22 cellular contexts compared by ENCODE assay signal in the genomic region with DNA sequence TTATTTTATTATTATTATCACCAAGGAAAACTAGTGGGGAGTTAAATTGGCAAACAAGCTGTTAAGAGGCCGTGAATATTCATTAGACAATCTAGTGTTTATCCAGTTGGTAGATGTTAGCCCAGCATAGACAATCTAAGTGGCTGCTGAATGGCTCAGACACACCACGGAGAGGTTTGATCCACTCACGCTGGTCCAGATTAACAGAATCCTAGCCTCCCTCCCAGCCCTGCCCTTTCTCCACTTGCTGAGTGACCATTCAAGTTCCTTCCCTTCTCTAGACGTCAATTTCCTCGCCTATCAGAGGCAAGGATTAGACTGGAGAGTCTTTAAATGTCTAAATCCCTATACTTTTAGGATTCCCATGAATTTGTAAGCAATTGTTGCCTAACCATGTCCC.
DNase-seq lines count a peak whose midpoint lies in the region; FAIRE-seq and TF ChIP-seq lines count a peak whose summit lies in the region.
"Had no signal": no experiment of that assay in that cellular context is flagged by ENCODE, and none has a peak within 500 bp of the region (broad histone marks: within the 10 kb centered on the region; RNA-seq: fewer than 3 reads in every experiment).

No MANE protein-coding gene starts in this region.

- H2AK5ac ChIP-seq in H1 (ENCODE audit: low read depth, low read length), result no peak overlapping the region

- H3K23me2 ChIP-seq in H1 (ENCODE audit: low read depth, low read length), result no peaks in the 10 kb centered on the region

- H3K36me3 ChIP-seq in BLaER1 (no peaks in the 10 kb centered on the region), MM.1S (replicated peaks; ENCODE audit: insufficient read depth, low read length) (no peaks in the 10 kb centered on the region), H1 (ENCODE audit: control insufficient read depth in 2 of 4, insufficient read depth in 4 of 4, low read length in 3 of 4) (no peaks in the 10 kb centered on the region)

- H3K9ac ChIP-seq in BLaER1, result no peak overlapping the region
- no peak overlapping the region for H3K9ac ChIP-seq in MM.1S (ENCODE audit: low read length)
- H3K9ac ChIP-seq in H1 (replicated peaks in 1 of 4; ENCODE audit: extremely low read depth in 1 of 4, low read depth in 3 of 4, low read length in 3 of 4), result no peak overlapping the region

- H2AFZ ChIP-seq in MM.1S (ENCODE audit: low read length), result no peak overlapping the region
- no peak overlapping the region for H2AFZ ChIP-seq in H1 (ENCODE audit: low read length)

- H3K4me1 ChIP-seq in BLaER1 (peaks cover 99% of the 10 kb centered on the region), MM.1S (ENCODE audit: low read length) (peaks cover 4% of the 10 kb centered on the region; the same call in 1 of the 2 replicates), H1 (replicated peaks in 1 of 4; ENCODE audit: control insufficient read depth in 3 of 4, insufficient read depth in 4 of 4, low read length in 3 of 4) (no peaks in the 10 kb centered on the region; a peak in 1 of 7 replicates)
- H3K4me1 ChIP-seq: A549, Caco-2 had no signal

- H2BK15ac ChIP-seq in H1 (ENCODE audit: low read length), result 0 out of 2 replicates have a peak overlapping the region, but pooled peaks have one; percentile 53

- WGBS in H1 (ENCODE audit: extremely low coverage in 1 of 2, insufficient coverage in 1 of 2, insufficient read length in 1 of 2, insufficient replicate concordance in 2 of 2, low coverage in 1 of 2, low lambda C conversion rate in 2 of 2, missing lambda C conversion rate in 1 of 2), 2 experiments, result 86% methylated on average over 5 of the region's 5 CpGs; no CpG with 5 or more reads in 1 of the 2 experiments

- no peak for TF ChIP-seq EP300 in H1 (IDR thresholded peaks at IDR 0.05; ENCODE audit: borderline replicate concordance in 1 of 2, low read depth in 2 of 2, low read length in 2 of 2)

- no peak overlapping the region for H3K4me3 ChIP-seq in BLaER1
- H3K4me3 ChIP-seq in MM.1S (ENCODE audit: low read length), result no peak overlapping the region
- no peak overlapping the region for H3K4me3 ChIP-seq in H1 (ENCODE audit: extremely low read depth in 1 of 4, insufficient read depth in 2 of 4, low read depth in 3 of 4, low read length in 4 of 4)
- H3K4me3 ChIP-seq: A549 had no signal

- H3K79me2 ChIP-seq in MM.1S (ENCODE audit: low read length) (no peaks in the 10 kb centered on the region), H1 (ENCODE audit: control insufficient read depth in 1 of 2, insufficient read depth in 2 of 2, low read length in 2 of 2) (no peaks in the 10 kb centered on the region)

- H3K9me3 ChIP-seq in BLaER1 (no peaks in the 10 kb centered on the region), MM.1S (replicated peaks; ENCODE audit: insufficient read depth, low read length) (no peaks in the 10 kb centered on the region), H1 (ENCODE audit: insufficient read depth in 2 of 2, low read depth in 1 of 2, low read length in 1 of 2) (no peaks in the 10 kb centered on the region)
- H3K9me3 ChIP-seq: A549, Caco-2 had no signal

- TF ChIP-seq RAD21 in H1 (IDR thresholded peaks at IDR 0.05 in 1 of 2, conservative IDR thresholded peaks at IDR 0.05 in 1 of 2; ENCODE audit: low read depth in 2 of 2, low read length in 2 of 2), result no peak

- H3K9me2 ChIP-seq in MM.1S (replicated peaks; ENCODE audit: insufficient read depth, low read length), result no peaks in the 10 kb centered on the region

- H3K4me3 Mint-ChIP-seq in progenitor cell of endocrine pancreas (ENCODE audit: low read depth), result no peak overlapping the region
- H3K4me3 Mint-ChIP-seq: B cell; CD4-positive, alpha-beta T cell; CD8-positive, alpha-beta T cell had no signal

- no peak overlapping the region for H3K56ac ChIP-seq in H1 (replicated peaks; ENCODE audit: insufficient read length, low read depth, low read length)

- POLR2A ChIA-PET in H1 (lab: Charles Lee; ENCODE audit: partially characterized antibody), result no interaction called here

- H3K14ac ChIP-seq in H1 (ENCODE audit: insufficient read length), result no peak overlapping the region

- H3K27me3 ChIP-seq in BLaER1 (no peaks in the 10 kb centered on the region), MM.1S (replicated peaks; ENCODE audit: insufficient read depth, low read length) (no peaks in the 10 kb centered on the region), H1 (replicated peaks in 1 of 4; ENCODE audit: control insufficient read depth in 3 of 4, extremely low read depth in 1 of 4, insufficient read depth in 3 of 4, low read length in 3 of 4) (no peaks in the 10 kb centered on the region)

- no peak for TF ChIP-seq POLR2A in H1 (IDR thresholded peaks at IDR 0.05; ENCODE audit: control extremely low read depth in 1 of 2, low read depth in 2 of 2, low read length in 2 of 2)

- no peaks in the 10 kb centered on the region for H3K79me1 ChIP-seq in H1 (ENCODE audit: low read depth, low read length)

- peaks cover 5% of the 10 kb centered on the region for H3K4me1 Mint-ChIP-seq in progenitor cell of endocrine pancreas (ENCODE audit: low read depth)

- no peak overlapping the region for H2BK5ac ChIP-seq in H1 (ENCODE audit: low read depth, low read length)

- H2BK12ac ChIP-seq in H1 (ENCODE audit: low read depth, low read length), result no peak overlapping the region

- no peaks in the 10 kb centered on the region for H3K36me3 Mint-ChIP-seq in progenitor cell of endocrine pancreas (ENCODE audit: insufficient read depth)
- H3K36me3 Mint-ChIP-seq: CD8-positive, alpha-beta T cell had no signal

- no peak overlapping the region for H4K91ac ChIP-seq in H1 (replicated peaks; ENCODE audit: insufficient read length, low read length)

- no peak overlapping the region for H3K4ac ChIP-seq in H1 (replicated peaks; ENCODE audit: insufficient read length, low read depth, low read length)

- no peaks in the 10 kb centered on the region for H3F3A ChIP-seq in MM.1S (ENCODE audit: insufficient read depth, low read length)

- no peak overlapping the region for H4K8ac ChIP-seq in H1 (ENCODE audit: extremely low read depth, insufficient read depth, low read length)

- TF ChIP-seq CTCF in MM.1S (IDR thresholded peaks at IDR 0.05; ENCODE audit: low read length) (no peak), H1 (IDR thresholded peaks at IDR 0.05; ENCODE audit: control extremely low read depth in 1 of 3, insufficient read depth in 1 of 3, low read depth in 1 of 3, low read length in 3 of 3) (no peak), progenitor cell of endocrine pancreas (IDR thresholded peaks at IDR 0.05; ENCODE audit: unreplicated experiment) (no peak)

- no peaks in the 10 kb centered on the region for H3K9me3 Mint-ChIP-seq in progenitor cell of endocrine pancreas (ENCODE audit: low read depth)
- H3K9me3 Mint-ChIP-seq: CD4-positive, alpha-beta T cell; CD8-positive, alpha-beta T cell had no signal

- no peak overlapping the region for H2BK20ac ChIP-seq in H1 (ENCODE audit: low read length)

- H3K18ac ChIP-seq in H1 (ENCODE audit: extremely low read depth, low read length), result no peak overlapping the region

- no peak overlapping the region for H4K5ac ChIP-seq in H1 (ENCODE audit: insufficient read length, low read depth, low read length)

- CTCF ChIA-PET in H1 (lab: Charles Lee; ENCODE audit: partially characterized antibody), result interaction anchor here (0.9 kb wide), 1 partner anchor 11 kb away, joined by 3 read pairs; no protein-coding TSS in a partner anchor

- H3K27me3 Mint-ChIP-seq in progenitor cell of endocrine pancreas, result peaks cover 37% of the 10 kb centered on the region

- no peak for FAIRE-seq in H1 (lab: Jason Lieb, UNC)
- FAIRE-seq: A549, D721Med, G401.6, GM12891, GM19239 had no signal

- DNase-seq in NCI-H82 (lab: John Stamatoyannopoulos, UW) (peak; percentile 26), NCI-H82 treated with DMSO at 0.1 percent for 48 hours (lab: John Stamatoyannopoulos, UW; ENCODE audit: unreplicated experiment) (no peak), MM.1S (no peak), H1 (ENCODE audit: low read depth in 1 of 2, low spot score in 2 of 2) (no peak), progenitor cell of endocrine pancreas (ENCODE audit: low spot score, unreplicated experiment) (no peak), NCI-H510A treated with DMSO at 0.1 percent for 48 hours (lab: John Stamatoyannopoulos, UW) (no peak)
- DNase-seq: AML-193; Caco-2; Calu3; CD4-positive, alpha-beta T cell; DMS79 treated with DMSO at 0.1 percent for 48 hours; GF-D8 had no signal

- no peaks in the 10 kb centered on the region for H4K20me1 ChIP-seq in BLaER1
- H4K20me1 ChIP-seq in MM.1S (ENCODE audit: insufficient read depth, low read length), result no peaks in the 10 kb centered on the region
- no peaks in the 10 kb centered on the region for H4K20me1 ChIP-seq in H1 (replicated peaks in 1 of 2; ENCODE audit: control insufficient read depth in 1 of 2, insufficient read depth in 2 of 2, low read length in 2 of 2)

- H3K27ac Mint-ChIP-seq in progenitor cell of endocrine pancreas, result no peak overlapping the region
- H3K27ac Mint-ChIP-seq: B cell; CD4-positive, alpha-beta T cell; CD8-positive, alpha-beta T cell had no signal

- H3K27ac ChIP-seq in BLaER1 (no peak overlapping the region), MM.1S (ENCODE audit: low read length) (peak overlapping the region; percentile 18; the same call in 1 of the 2 replicates), H1 (ENCODE audit: low read depth, low read length) (no peak overlapping the region)
- H3K27ac ChIP-seq: 22Rv1, A549, C4-2B had no signal

- H2BK120ac ChIP-seq in H1 (replicated peaks; ENCODE audit: low read depth, low read length), result no peak overlapping the region

- H3K4me2 ChIP-seq in BLaER1 (peak overlapping the region; percentile 86; the same call in 1 of the 2 replicates), MM.1S (ENCODE audit: low read depth, low read length) (no peak overlapping the region), H1 (ENCODE audit: insufficient read depth in 1 of 2, low read depth in 2 of 2, low read length in 2 of 2) (no peak overlapping the region)
- H3K4me2 ChIP-seq: A549 had no signal

- H3K23ac ChIP-seq in H1 (ENCODE audit: insufficient read length), result no peak overlapping the region

TF ChIP-seq in H1, 55 proteins besides CTCF, POLR2A, EP300 and RAD21:
- no peak for TF ChIP-seq TBP (IDR thresholded peaks at IDR 0.05; ENCODE audit: low read depth, low read length)
- TF ChIP-seq HDAC6 (IDR thresholded peaks at IDR 0.05; ENCODE audit: low read depth, low read length), result no peak
- TF ChIP-seq MAX (IDR thresholded peaks at IDR 0.05), result no peak
